8 cellular contexts compared by ENCODE assay signal in genomic region chr17:40348562-40349476, GRCh38. TPM values are rescaled to one million over a fixed set of nuclear protein-coding genes. Genes with fewer than 3 reads are reported as not detected.
A peak's percentile ranks its signal among the peaks of the same experiment; 100 is the strongest.
DNase-seq lines count a peak whose midpoint lies in the region; ATAC-seq and TF ChIP-seq lines count a peak whose summit lies in the region.

No MANE protein-coding gene starts in this region.

- no peaks in the 10 kb centered on the region for H3K9me3 ChIP-seq in uterus

- no peak for DNase-seq in activated naive CD4-positive, alpha-beta T cell treated with anti-CD3 and anti-CD28 coated beads, Interleukin-2, amount 50 U/mL, for 72 hours (ENCODE audit: low spot score in 2 of 2)
- DNase-seq in activated naive CD4-positive, alpha-beta T cell (lab: John Stamatoyannopoulos, UW) = no peak
- no peak for DNase-seq in central memory CD8-positive, alpha-beta T cell (ENCODE audit: low spot score in 2 of 2)
- DNase-seq in midbrain (lab: John Stamatoyannopoulos, UW) (peak; percentile 70), uterus (peak in 1 of 2 donors; percentile 37), Kasumi-1 (lab: John Stamatoyannopoulos, UW) (no peak), HPDE6-E6E7 (ENCODE audit: extremely low spot score) (no peak)

- H3K36me3 ChIP-seq in uterus = no peaks in the 10 kb centered on the region

- ATAC-seq in activated naive CD4-positive, alpha-beta T cell treated with anti-CD3 and anti-CD28 coated beads, Interleukin-2, amount 50 U/mL, for 72 hours = no peak
- no peak for ATAC-seq in central memory CD8-positive, alpha-beta T cell (replicated peaks; ENCODE audit: extremely low read depth, poor library complexity, severe bottlenecking)
- ATAC-seq in GM21447 (IDR thresholded peaks at IDR 0.05; ENCODE audit: unreplicated experiment) = no peak

- intact Hi-C loops in uterus (cut with DNase I; ENCODE audit: low total_unique reads) = no loop called here

- no peaks in the 10 kb centered on the region for H3K9me3 Mint-ChIP-seq in activated naive CD4-positive, alpha-beta T cell treated with anti-CD3 and anti-CD28 coated beads, Interleukin-2, amount 50 U/mL, for 72 hours
- H3K9me3 Mint-ChIP-seq in central memory CD8-positive, alpha-beta T cell = no peaks in the 10 kb centered on the region

- H3K27ac Mint-ChIP-seq in activated naive CD4-positive, alpha-beta T cell treated with anti-CD3 and anti-CD28 coated beads, Interleukin-2, amount 50 U/mL, for 72 hours = peak overlapping the region; percentile 0 to 81
- peak overlapping the region; percentile 52 for H3K27ac Mint-ChIP-seq in central memory CD8-positive, alpha-beta T cell (ENCODE audit: low read depth)

- no peak overlapping the region for H3K4me3 ChIP-seq in uterus

- no peaks in the 10 kb centered on the region for H3K27me3 Mint-ChIP-seq in central memory CD8-positive, alpha-beta T cell

- peaks cover 42 to 60% of the 10 kb centered on the region in 2 donors for H3K4me1 ChIP-seq in uterus

- TF ChIP-seq CTCF in uterus (IDR thresholded peaks at IDR 0.05) = no peak

- H3K4me3 Mint-ChIP-seq in central memory CD8-positive, alpha-beta T cell = no peak overlapping the region

- H3K27ac ChIP-seq in uterus = peak overlapping the region; percentile 89 to 95

- no peak for TF ChIP-seq POLR2A in uterus (IDR thresholded peaks at IDR 0.05)

- no peaks in the 10 kb centered on the region for H3K36me3 Mint-ChIP-seq in activated naive CD4-positive, alpha-beta T cell treated with anti-CD3 and anti-CD28 coated beads, Interleukin-2, amount 50 U/mL, for 72 hours
- H3K36me3 Mint-ChIP-seq in central memory CD8-positive, alpha-beta T cell (ENCODE audit: insufficient read depth) = peaks cover 38% of the 10 kb centered on the region

- peaks cover 54% of the 10 kb centered on the region for H3K4me1 Mint-ChIP-seq in central memory CD8-positive, alpha-beta T cell

- H3K27me3 ChIP-seq in uterus = no peaks in the 10 kb centered on the region

RNA-seq across cellular contexts. Expression of gene GJD3, which starts 15.7 kb away (rescaled TPM):
- total RNA-seq in activated naive CD4-positive, alpha-beta T cell treated with anti-CD3 and anti-CD28 coated beads, Interleukin-2, amount 50 U/mL, for 72 hours = not detected
- 1 to 10 TPM in 1 of 4 donors, under 1 TPM in 1, not detected in 2; 0.83 to 3.8 TPM for total RNA-seq in uterus

RNA-seq across cellular contexts. Expression of gene RARA, which starts 39.8 kb away (rescaled TPM):
- 10 to 100 TPM; 21.0 to 23.0 TPM for total RNA-seq in activated naive CD4-positive, alpha-beta T cell treated with anti-CD3 and anti-CD28 coated beads, Interleukin-2, amount 50 U/mL, for 72 hours
- 10 to 100 TPM; 18.9 to 80.5 (median 46.3) TPM for total RNA-seq in uterus
